Comparison of ENCODE assay signal across 18 cellular contexts in the genomic region with DNA sequence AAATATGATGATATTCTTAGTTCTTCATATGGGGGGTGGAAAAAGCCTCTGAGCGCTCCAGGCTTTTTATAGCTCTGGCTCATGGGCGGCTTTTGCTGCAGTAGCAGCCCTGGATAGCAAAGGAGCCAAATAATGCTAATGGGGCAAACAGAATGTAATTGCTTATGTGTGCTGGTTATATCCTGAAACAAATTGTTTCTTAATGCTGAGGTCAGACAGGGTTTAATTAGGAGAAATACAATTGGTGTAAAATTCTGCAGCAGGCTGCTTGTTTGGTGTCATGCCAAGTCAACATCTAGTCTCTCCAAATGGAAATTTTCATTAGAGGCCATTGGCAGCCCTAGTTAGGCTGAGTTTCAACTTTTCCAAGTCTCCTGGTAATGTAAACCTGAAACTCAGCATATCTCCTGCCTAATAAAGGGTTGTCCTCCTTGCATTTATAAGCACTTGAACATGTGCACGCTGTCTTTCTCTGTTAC.
DNase-seq lines count a peak whose midpoint lies in the region; ATAC-seq, FAIRE-seq and TF ChIP-seq lines count a peak whose summit lies in the region.
"Had no signal": no experiment of that assay in that cellular context is flagged by ENCODE, and none has a peak within 500 bp of the region (broad histone marks: within the 10 kb centered on the region; RNA-seq: fewer than 3 reads in every experiment).

No MANE protein-coding gene starts in this region.

- TF ChIP-seq CTCF in kidney (IDR thresholded peaks at IDR 0.05; ENCODE audit: borderline replicate concordance, extremely low read depth, insufficient read depth), result no peak

- peak; percentile 70 for DNase-seq in NCI-H1694 treated with DMSO at 0.1 percent for 48 hours (lab: John Stamatoyannopoulos, UW)
- peak in 19 of 61 donors; percentile 3 to 80 (median 21) for DNase-seq in caudate nucleus (lab: John Stamatoyannopoulos, UW)
- DNase-seq in stimulated activated CD4-positive, alpha-beta T cell treated with anti-CD3 and anti-CD28 coated beads, Interleukin-4, amount 100 ng/mL, for 4 hours, result no peak
- DNase-seq in kidney, result no peak
- DNase-seq: activated CD4-positive, alpha-beta T cell treated with anti-CD3 and anti-CD28 coated beads, Interleukin-2, amount 50 U/mL, for 4 hours; colonic mucosa; mesenchymal stem cell; MM.1S; NCI-H345; stomach had no signal

- peak overlapping the region; percentile 54 for H3K27ac ChIP-seq in caudate nucleus (ENCODE audit: low read depth, low read length)
- H3K27ac ChIP-seq in stomach smooth muscle (ENCODE audit: low read length), result no peak overlapping the region
- peak overlapping the region in 1 of 2 donors; percentile 43 for H3K27ac ChIP-seq in kidney (ENCODE audit: low read depth in 2 of 2, low read length in 2 of 2)
- H3K27ac ChIP-seq: colonic mucosa, neutrophil, SK-N-MC had no signal

- H3K9me3 ChIP-seq in stomach smooth muscle (ENCODE audit: control insufficient read depth in 2 of 2, low read length in 2 of 2) (no peaks in the 10 kb centered on the region), kidney (ENCODE audit: control insufficient read depth in 1 of 2, low read length in 2 of 2) (no peaks in the 10 kb centered on the region)
- H3K9me3 ChIP-seq: colonic mucosa, neutrophil, stomach had no signal

- H3K4me3 ChIP-seq in stomach smooth muscle (ENCODE audit: low read length in 2 of 2), result peak overlapping the region; percentile 3 to 13
- H3K4me3 ChIP-seq in kidney (ENCODE audit: low read length in 2 of 2), result no peak overlapping the region
- H3K4me3 ChIP-seq: colonic mucosa, GM23338, SK-N-MC, stomach had no signal

- peaks cover 9% of the 10 kb centered on the region for H3K4me1 ChIP-seq in stomach smooth muscle (ENCODE audit: control insufficient read depth, insufficient read depth, low read length)
- peaks cover 0 to 6% of the 10 kb centered on the region in 2 donors for H3K4me1 ChIP-seq in kidney (ENCODE audit: control insufficient read depth in 1 of 2, insufficient read depth in 1 of 2, low read depth in 1 of 2, low read length in 2 of 2)
- H3K4me1 ChIP-seq: colonic mucosa had no signal

- H3K27me3 ChIP-seq in stomach smooth muscle (ENCODE audit: control insufficient read depth in 1 of 2, insufficient read depth in 2 of 2, low read length in 2 of 2), result no peaks in the 10 kb centered on the region
- H3K27me3 ChIP-seq: colonic mucosa, neutrophil, stomach had no signal

- H3K9ac ChIP-seq in stomach smooth muscle (ENCODE audit: low read length in 2 of 2) (no peak overlapping the region), kidney (ENCODE audit: low read length in 2 of 2) (no peak overlapping the region)

- intact Hi-C loops in kidney (cut with DNase I), result no loop called here

- no peak for ATAC-seq in GM21390 (IDR thresholded peaks at IDR 0.05; ENCODE audit: unreplicated experiment)
- ATAC-seq in HG03175 (IDR thresholded peaks at IDR 0.05; ENCODE audit: unreplicated experiment), result no peak
- ATAC-seq: GM23338 had no signal

- no peaks in the 10 kb centered on the region for H3K36me3 ChIP-seq in stomach smooth muscle (ENCODE audit: control insufficient read depth in 2 of 2, insufficient read depth in 2 of 2, low read length in 2 of 2)
- H3K36me3 ChIP-seq in kidney (ENCODE audit: control insufficient read depth in 1 of 2, insufficient read depth in 2 of 2, low read length in 2 of 2), result no peaks in the 10 kb centered on the region
- H3K36me3 ChIP-seq: colonic mucosa, neutrophil, stomach had no signal

- FAIRE-seq in islet of Langerhans (lab: Jason Lieb, UNC), result peak; percentile 96
- no peak for FAIRE-seq in kidney (lab: Jason Lieb, UNC)
- FAIRE-seq: TTC549 had no signal

Comparison
In these comparisons a context has a peak if more than half of its experiments do, and no peak if none do; other contexts are left out.
1. H3K4me3 ChIP-seq: peak in stomach smooth muscle (2 of 2); none in kidney (0 of 2).